In genomic region chr4:33226783-33227182, GRCh38 we compare ENCODE assay signal across 26 cellular contexts.
"Had no signal": no experiment of that assay in that cellular context is flagged by ENCODE, and none has a peak within 500 bp of the region (broad histone marks: within the 10 kb centered on the region; RNA-seq: fewer than 3 reads in every experiment).

No MANE protein-coding gene starts in this region.

- H3K27ac ChIP-seq: colonic mucosa, epithelial cell of prostate, esophagus squamous epithelium, gastrocnemius medialis, heart right ventricle, left lung, lower lobe of right lung had no signal

- ATAC-seq: effector memory CD8-positive, alpha-beta T cell; esophagus mucosa; gastrocnemius medialis; heart right ventricle; left cardiac atrium; left lung; left ventricle myocardium superior; lower lobe of right lung; mucosa of descending colon had no signal

- H3K4me3 ChIP-seq: colonic mucosa, esophagus squamous epithelium, gastrocnemius medialis, heart right ventricle, left lung, lower lobe of right lung, mucosa of descending colon had no signal

- H3K4me1 ChIP-seq: colonic mucosa, esophagus squamous epithelium, gastrocnemius medialis, heart right ventricle, left lung, lower lobe of right lung had no signal

- H3K27me3 ChIP-seq: colonic mucosa, esophagus squamous epithelium, gastrocnemius medialis, heart right ventricle, left lung had no signal

- FAIRE-seq: endometrium, islet of Langerhans, keratinocyte had no signal

- H3K36me3 ChIP-seq: colonic mucosa, esophagus squamous epithelium, gastrocnemius medialis, heart right ventricle, left lung, lower lobe of right lung had no signal

- DNase-seq: colonic mucosa; cortex of kidney; effector CD8-positive, alpha-beta T cell; effector memory CD8-positive, alpha-beta T cell; endodermal cell; erythroblast; esophagus squamous epithelium; foreskin fibroblast; foreskin melanocyte; gastrocnemius medialis; glutamatergic neuron; head of caudate nucleus; heart right ventricle; hippocampal formation; left cardiac atrium; left lung; left ventricle myocardium superior; lower lobe of right lung; mesenchymal stem cell; mucosa of descending colon; naive B cell had no signal

- H3K9me3 ChIP-seq: colonic mucosa, esophagus squamous epithelium, gastrocnemius medialis, lower lobe of right lung had no signal
